ENCODE assay signal across 1 cellular context in genomic region chr4:158211288-158211687, GRCh38.
TF ChIP-seq lines count a peak whose summit lies in the region.

No MANE protein-coding gene starts in this region.

TF ChIP-seq in HepG2, 621 proteins besides CTCF, POLR2A, EP300 and RAD21 (continued from another document and continues in another):
- TF ChIP-seq ZNF318 (CRISPR knock-in tag; IDR thresholded peaks at IDR 0.05) (no peak), ZNF501 (CRISPR knock-in tag; IDR thresholded peaks at IDR 0.05) (no peak), ZBTB10 (CRISPR knock-in tag; IDR thresholded peaks at IDR 0.05; ENCODE audit: borderline replicate concordance) (no peak), NR3C1 (CRISPR knock-in tag; IDR thresholded peaks at IDR 0.05) (no peak), HOXA9 (CRISPR knock-in tag; IDR thresholded peaks at IDR 0.05; ENCODE audit: borderline replicate concordance) (no peak), ZFP36 (IDR thresholded peaks at IDR 0.05; ENCODE audit: borderline replicate concordance, low read depth, low read length, partially characterized antibody) (no peak), ZNF629 (CRISPR knock-in tag; conservative IDR thresholded peaks at IDR 0.05) (no peak), ZNF333 (CRISPR knock-in tag; IDR thresholded peaks at IDR 0.05; ENCODE audit: borderline replicate concordance) (no peak), MTF2 (CRISPR knock-in tag; IDR thresholded peaks at IDR 0.05; ENCODE audit: borderline replicate concordance) (no peak), EZH2 (conservative IDR thresholded peaks at IDR 0.05; ENCODE audit: low read depth, low read length) (no peak), SCMH1 (CRISPR knock-in tag; IDR thresholded peaks at IDR 0.05; ENCODE audit: borderline replicate concordance) (no peak), SOX6 (IDR thresholded peaks at IDR 0.05) (no peak), SOX6 (CRISPR knock-in tag; IDR thresholded peaks at IDR 0.05) (0 out of 2 replicates have a peak, but pooled peaks have one; percentile 24), RELA (CRISPR knock-in tag; IDR thresholded peaks at IDR 0.05) (no peak), ZNF253 (CRISPR knock-in tag; IDR thresholded peaks at IDR 0.05; ENCODE audit: borderline replicate concordance) (no peak), ZNF644 (CRISPR knock-in tag; IDR thresholded peaks at IDR 0.05; ENCODE audit: low read depth) (no peak), ZNF468 (CRISPR knock-in tag; IDR thresholded peaks at IDR 0.05) (no peak), RFX5 (IDR thresholded peaks at IDR 0.05; ENCODE audit: low read depth, low read length) (no peak), CREB3 (CRISPR knock-in tag; IDR thresholded peaks at IDR 0.05) (no peak), MED1 (CRISPR knock-in tag; IDR thresholded peaks at IDR 0.05) (0 out of 2 replicates have a peak, but pooled peaks have one; percentile 22), ZNF143 (CRISPR knock-in tag; IDR thresholded peaks at IDR 0.05) (no peak), CSRNP1 (CRISPR knock-in tag; IDR thresholded peaks at IDR 0.05) (no peak), SNAI1 (CRISPR knock-in tag; IDR thresholded peaks at IDR 0.05; ENCODE audit: borderline replicate concordance) (no peak), SUZ12 (IDR thresholded peaks at IDR 0.05; ENCODE audit: low read depth, low read length) (no peak), ZNF251 (CRISPR knock-in tag; IDR thresholded peaks at IDR 0.05) (no peak), ELF4 (CRISPR knock-in tag; IDR thresholded peaks at IDR 0.05; ENCODE audit: borderline replicate concordance) (no peak), SAP130 (CRISPR knock-in tag; IDR thresholded peaks at IDR 0.05; ENCODE audit: low read depth) (peak; percentile 37), RBFOX2 (IDR thresholded peaks at IDR 0.05; ENCODE audit: low read depth, low read length) (no peak), ZNF557 (CRISPR knock-in tag; IDR thresholded peaks at IDR 0.05) (no peak), DZIP1 (CRISPR knock-in tag; IDR thresholded peaks at IDR 0.05) (no peak), ZEB1 (IDR thresholded peaks at IDR 0.05; ENCODE audit: insufficient replicate concordance, low read depth) (peak; percentile 60), CHD2 (IDR thresholded peaks at IDR 0.05; ENCODE audit: low read depth, low read length) (no peak), SIN3B (IDR thresholded peaks at IDR 0.05; ENCODE audit: low read length) (no peak), HCFC1 (IDR thresholded peaks at IDR 0.05; ENCODE audit: low read depth, low read length) (no peak), TAF15 (IDR thresholded peaks at IDR 0.05; ENCODE audit: low read depth, low read length, poor library complexity, severe bottlenecking) (no peak), ZNF589 (CRISPR knock-in tag; conservative IDR thresholded peaks at IDR 0.05) (no peak), TRIM24 (CRISPR knock-in tag; IDR thresholded peaks at IDR 0.05) (no peak), ZNF317 (CRISPR knock-in tag; IDR thresholded peaks at IDR 0.05) (no peak), GATA4 (IDR thresholded peaks at IDR 0.05; ENCODE audit: borderline replicate concordance, low read depth) (peak; percentile 36; the same call in 1 of the 2 replicates), HHEX (CRISPR knock-in tag; IDR thresholded peaks at IDR 0.05) (no peak)
- TF ChIP-seq, protein P1, sequence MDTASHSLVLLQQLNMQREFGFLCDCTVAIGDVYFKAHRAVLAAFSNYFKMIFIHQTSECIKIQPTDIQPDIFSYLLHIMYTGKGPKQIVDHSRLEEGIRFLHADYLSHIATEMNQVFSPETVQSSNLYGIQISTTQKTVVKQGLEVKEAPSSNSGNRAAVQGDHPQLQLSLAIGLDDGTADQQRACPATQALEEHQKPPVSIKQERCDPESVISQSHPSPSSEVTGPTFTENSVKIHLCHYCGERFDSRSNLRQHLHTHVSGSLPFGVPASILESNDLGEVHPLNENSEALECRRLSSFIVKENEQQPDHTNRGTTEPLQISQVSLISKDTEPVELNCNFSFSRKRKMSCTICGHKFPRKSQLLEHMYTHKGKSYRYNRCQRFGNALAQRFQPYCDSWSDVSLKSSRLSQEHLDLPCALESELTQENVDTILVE (CRISPR knock-in tag; IDR thresholded peaks at IDR 0.05): no peak
- TF ChIP-seq, protein P2, sequence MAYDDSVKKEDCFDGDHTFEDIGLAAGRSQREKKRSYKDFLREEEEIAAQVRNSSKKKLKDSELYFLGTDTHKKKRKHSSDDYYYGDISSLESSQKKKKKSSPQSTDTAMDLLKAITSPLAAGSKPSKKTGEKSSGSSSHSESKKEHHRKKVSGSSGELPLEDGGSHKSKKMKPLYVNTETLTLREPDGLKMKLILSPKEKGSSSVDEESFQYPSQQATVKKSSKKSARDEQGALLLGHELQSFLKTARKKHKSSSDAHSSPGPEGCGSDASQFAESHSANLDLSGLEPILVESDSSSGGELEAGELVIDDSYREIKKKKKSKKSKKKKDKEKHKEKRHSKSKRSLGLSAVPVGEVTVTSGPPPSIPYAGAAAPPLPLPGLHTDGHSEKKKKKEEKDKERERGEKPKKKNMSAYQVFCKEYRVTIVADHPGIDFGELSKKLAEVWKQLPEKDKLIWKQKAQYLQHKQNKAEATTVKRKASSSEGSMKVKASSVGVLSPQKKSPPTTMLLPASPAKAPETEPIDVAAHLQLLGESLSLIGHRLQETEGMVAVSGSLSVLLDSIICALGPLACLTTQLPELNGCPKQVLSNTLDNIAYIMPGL (CRISPR knock-in tag; IDR thresholded peaks at IDR 0.05; ENCODE audit: borderline replicate concordance in 1 of 2, low read depth in 1 of 2): no peak
- TF ChIP-seq, protein P3, sequence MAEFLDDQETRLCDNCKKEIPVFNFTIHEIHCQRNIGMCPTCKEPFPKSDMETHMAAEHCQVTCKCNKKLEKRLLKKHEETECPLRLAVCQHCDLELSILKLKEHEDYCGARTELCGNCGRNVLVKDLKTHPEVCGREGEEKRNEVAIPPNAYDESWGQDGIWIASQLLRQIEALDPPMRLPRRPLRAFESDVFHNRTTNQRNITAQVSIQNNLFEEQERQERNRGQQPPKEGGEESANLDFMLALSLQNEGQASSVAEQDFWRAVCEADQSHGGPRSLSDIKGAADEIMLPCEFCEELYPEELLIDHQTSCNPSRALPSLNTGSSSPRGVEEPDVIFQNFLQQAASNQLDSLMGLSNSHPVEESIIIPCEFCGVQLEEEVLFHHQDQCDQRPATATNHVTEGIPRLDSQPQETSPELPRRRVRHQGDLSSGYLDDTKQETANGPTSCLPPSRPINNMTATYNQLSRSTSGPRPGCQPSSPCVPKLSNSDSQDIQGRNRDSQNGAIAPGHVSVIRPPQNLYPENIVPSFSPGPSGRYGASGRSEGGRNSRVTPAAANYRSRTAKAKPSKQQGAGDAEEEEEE (CRISPR knock-in tag; IDR thresholded peaks at IDR 0.05; ENCODE audit: borderline replicate concordance): no peak
